ENCODE assay signal across 10 cellular contexts in genomic region chr7:7202375-7202720, GRCh38. TPM values are rescaled to one million over a fixed set of nuclear protein-coding genes. Genes with fewer than 3 reads are reported as not detected.
DNase-seq lines count a peak whose midpoint lies in the region; ATAC-seq and TF ChIP-seq lines count a peak whose summit lies in the region.
"Had no signal": no experiment of that assay in that cellular context is flagged by ENCODE, and none has a peak within 500 bp of the region (broad histone marks: within the 10 kb centered on the region; RNA-seq: fewer than 3 reads in every experiment).

No MANE protein-coding gene starts in this region.

- peaks cover 69% of the 10 kb centered on the region for H3K4me1 Mint-ChIP-seq in activated CD4-positive, alpha-beta T cell treated with anti-CD3 and anti-CD28 coated beads, Interleukin-2, amount 10 ng/mL, durations not matched to agents 24 days and 14 days

- ATAC-seq in GM18505 (IDR thresholded peaks at IDR 0.05; ENCODE audit: unreplicated experiment), result no peak

- H3K36me3 ChIP-seq in Loucy (ENCODE audit: insufficient read depth, low read length), result no peaks in the 10 kb centered on the region
- no peaks in the 10 kb centered on the region for H3K36me3 ChIP-seq in parathyroid adenoma (ENCODE audit: control insufficient read depth, insufficient read depth, low read length)
- H3K36me3 ChIP-seq: adrenal gland had no signal

- TF ChIP-seq CTCF in Loucy (conservative IDR thresholded peaks at IDR 0.05; ENCODE audit: low read length) (no peak), parathyroid adenoma (IDR thresholded peaks at IDR 0.05) (no peak)

- peak overlapping the region; percentile 79 for H3K4me3 Mint-ChIP-seq in activated CD4-positive, alpha-beta T cell treated with anti-CD3 and anti-CD28 coated beads, Interleukin-2, amount 10 ng/mL, durations not matched to agents 24 days and 14 days

- no peak overlapping the region for H3K4me3 ChIP-seq in Loucy (ENCODE audit: low read length, poor library complexity, severe bottlenecking)
- peak overlapping the region; percentile 12 for H3K4me3 ChIP-seq in parathyroid adenoma (ENCODE audit: low read depth, low read length)
- H3K4me3 ChIP-seq: adrenal gland, tibial nerve had no signal

- H3K27me3 Mint-ChIP-seq in activated CD4-positive, alpha-beta T cell treated with anti-CD3 and anti-CD28 coated beads, Interleukin-2, amount 10 ng/mL, durations not matched to agents 24 days and 14 days, result no peaks in the 10 kb centered on the region

- no peak for TF ChIP-seq POLR2A in GM18505 (IDR thresholded peaks at IDR 0.05; ENCODE audit: borderline replicate concordance, extremely low read depth, insufficient read depth, insufficient read length)

- H3K79me2 ChIP-seq in Loucy (ENCODE audit: insufficient read depth, low read length) (peaks cover 70% of the 10 kb centered on the region), parathyroid adenoma (peaks cover 70% of the 10 kb centered on the region)

- peak overlapping the region; percentile 62 for H3K27ac ChIP-seq in parathyroid adenoma
- H3K27ac ChIP-seq: adrenal gland, tibial nerve had no signal

- H3K9me3 ChIP-seq in Loucy (ENCODE audit: insufficient read depth, low read depth, low read length) (no peaks in the 10 kb centered on the region), parathyroid adenoma (ENCODE audit: control insufficient read depth, low read length) (no peaks in the 10 kb centered on the region)
- H3K9me3 ChIP-seq: adrenal gland had no signal

- intact Hi-C loops in activated CD4-positive, alpha-beta T cell treated with anti-CD3 and anti-CD28 coated beads, Interleukin-2, amount 10 ng/mL, durations not matched to agents 24 days and 14 days (cut with micrococcal nuclease), result no loop called here

- peaks cover 36% of the 10 kb centered on the region for H4K20me1 ChIP-seq in Loucy (ENCODE audit: insufficient read depth, low read length, poor library complexity, severe bottlenecking)

- H3K9ac ChIP-seq in Loucy (ENCODE audit: low read depth, low read length, poor library complexity, severe bottlenecking), result no peak overlapping the region
- H3K9ac ChIP-seq in parathyroid adenoma, result no peak overlapping the region

- H2AFZ ChIP-seq in Loucy (ENCODE audit: low read length) (no peak overlapping the region), parathyroid adenoma (no peak overlapping the region)

- H3K27ac Mint-ChIP-seq in activated CD4-positive, alpha-beta T cell treated with anti-CD3 and anti-CD28 coated beads, Interleukin-2, amount 10 ng/mL, durations not matched to agents 24 days and 14 days, result no peak overlapping the region

- H3K4me1 ChIP-seq in Loucy (ENCODE audit: insufficient read depth, low read length, poor library complexity, severe bottlenecking) (peaks cover 38% of the 10 kb centered on the region), parathyroid adenoma (peaks cover 33% of the 10 kb centered on the region)

- no peaks in the 10 kb centered on the region for H3K9me2 ChIP-seq in Loucy (replicated peaks; ENCODE audit: low read depth, low read length)

- no peaks in the 10 kb centered on the region for H3F3A ChIP-seq in Loucy (ENCODE audit: low read depth)

- peaks cover 8% of the 10 kb centered on the region for H3K9me3 Mint-ChIP-seq in activated CD4-positive, alpha-beta T cell treated with anti-CD3 and anti-CD28 coated beads, Interleukin-2, amount 10 ng/mL, durations not matched to agents 24 days and 14 days

- no peaks in the 10 kb centered on the region for H3K27me3 ChIP-seq in Loucy (ENCODE audit: insufficient read depth, low read length, poor library complexity, severe bottlenecking)
- no peaks in the 10 kb centered on the region for H3K27me3 ChIP-seq in parathyroid adenoma (ENCODE audit: control insufficient read depth, insufficient read depth, low read length)
- H3K27me3 ChIP-seq: adrenal gland, tibial nerve had no signal

- DNase-seq in activated CD4-positive, alpha-beta T cell treated with anti-CD3 and anti-CD28 coated beads, Interleukin-2, amount 10 ng/mL, durations not matched to agents 24 days and 14 days, result no peak
- no peak for DNase-seq in activated CD4-positive, alpha-beta T cell treated with anti-CD3 and anti-CD28 coated beads, Interleukin-2, amount 50 U/mL, for 4 hours
- DNase-seq in dermis blood vessel endothelial cell (peak; percentile 36), OCI-M2 (lab: John Stamatoyannopoulos, UW; ENCODE audit: unreplicated experiment) (no peak), NCI-H774 (lab: John Stamatoyannopoulos, UW) (no peak)
- DNase-seq: adrenal gland had no signal

- H3K4me2 ChIP-seq in Loucy (ENCODE audit: low read depth, low read length, poor library complexity, severe bottlenecking), result peak overlapping the region; percentile 69
- H3K4me2 ChIP-seq in parathyroid adenoma (ENCODE audit: low read length), result peak overlapping the region; percentile 47

- H3K36me3 Mint-ChIP-seq in activated CD4-positive, alpha-beta T cell treated with anti-CD3 and anti-CD28 coated beads, Interleukin-2, amount 10 ng/mL, durations not matched to agents 24 days and 14 days (ENCODE audit: low read depth), result peaks cover 31% of the 10 kb centered on the region

RNA-seq across cellular contexts. Expression of gene C1GALT1, which starts 20.0 kb away (rescaled TPM):
- total RNA-seq in activated CD4-positive, alpha-beta T cell treated with anti-CD3 and anti-CD28 coated beads, Interleukin-2, amount 10 ng/mL, durations not matched to agents 24 days and 14 days, result 37.2 and 39.3 TPM in 2 replicates
- total RNA-seq in dermis blood vessel endothelial cell, result 27.6 and 45.5 TPM in 2 replicates
